Comparison of ENCODE assay signal across 8 cellular contexts in genomic region chr1:94926915-94927404, GRCh38. TPM values are rescaled to one million over a fixed set of nuclear protein-coding genes. Genes with fewer than 3 reads are reported as not detected.
DNase-seq lines count a peak whose midpoint lies in the region; ATAC-seq and TF ChIP-seq lines count a peak whose summit lies in the region.

Gene CNN3 (minus strand): TSS chr1:94927110. CDS start chr1:94926894, 216 bp downstream.

- H3K36me3 ChIP-seq in HEK293 (ENCODE audit: control insufficient read depth in 2 of 2, insufficient read depth in 1 of 2, low read length in 2 of 2), result no peaks in the 10 kb centered on the region
- no peaks in the 10 kb centered on the region for H3K36me3 ChIP-seq in body of pancreas (replicated peaks in 1 of 2; ENCODE audit: insufficient read depth in 1 of 2, low read depth in 2 of 2)
- no peaks in the 10 kb centered on the region for H3K36me3 ChIP-seq in aorta (ENCODE audit: control insufficient read depth in 1 of 2, insufficient read depth in 2 of 2, low read length in 1 of 2)

- POLR2A ChIA-PET in HEK293 (lab: Yijun Ruan, JAX), result interaction anchor here (0.5 to 1.3 kb wide), 7 partner anchors 8 to 643 kb away, joined by 3 to 5 read pairs (median 4); partner anchors contain the start of gene RWDD3

- ATAC-seq in body of pancreas (peak; percentile 86), aorta (ENCODE audit: low FRiP score) (peak; percentile 94)

- H3K9me3 ChIP-seq in HEK293 (ENCODE audit: control insufficient read depth, insufficient read depth, low read depth, low read length) (no peaks in the 10 kb centered on the region), body of pancreas (no peaks in the 10 kb centered on the region), aorta (ENCODE audit: control insufficient read depth, low read length) (no peaks in the 10 kb centered on the region)

- intact Hi-C loops in body of pancreas (cut with DNase I) (no loop called here), aorta (cut with DNase I) (loop anchor here (2.0 to 10.0 kb wide), 6 partner anchors 60 to 308 kb away; partner anchors contain the start of gene RWDD3 (in 1 of the 2))

- 0 to 1% methylated on average over 9 to 49 of the region's 57 CpGs for WGBS in body of pancreas, 2 donors
- WGBS in aorta, 2 donors, result 0 to 1% methylated on average over 14 to 57 of the region's 57 CpGs

- peak within 1 kb of the TSS; percentile 82 for H3K4me3 ChIP-seq in HEK293 (ENCODE audit: low read depth, low read length)
- peak within 1 kb of the TSS; percentile 47 to 72 for H3K4me3 ChIP-seq in body of pancreas
- H3K4me3 ChIP-seq in retinal pigment epithelial cell (ENCODE audit: low read length), result peak within 1 kb of the TSS; percentile 96
- H3K4me3 ChIP-seq in aorta (ENCODE audit: low read length in 2 of 2), result peak within 1 kb of the TSS; percentile 81 to 89

- H3K27me3 ChIP-seq in body of pancreas, result no peaks in the 10 kb centered on the region
- no peaks in the 10 kb centered on the region for H3K27me3 ChIP-seq in aorta (ENCODE audit: control insufficient read depth in 1 of 2, insufficient read depth in 2 of 2, low read length in 1 of 2)

- H3K4me1 ChIP-seq in HEK293 (ENCODE audit: control insufficient read depth, insufficient read depth, low read length) (peaks cover 27% of the 10 kb centered on the region), body of pancreas (peaks cover 58% of the 10 kb centered on the region), aorta (ENCODE audit: control insufficient read depth in 1 of 2, insufficient read depth in 2 of 2, low read length in 2 of 2) (peaks cover 0 to 8% of the 10 kb centered on the region in 2 donors)

- CTCF ChIA-PET in HEK293 (lab: Yijun Ruan, JAX), result interaction anchor here (0.8 to 2.2 kb wide), 5 partner anchors 34 to 116 kb away, joined by 3 to 15 read pairs (median 4); no protein-coding TSS in a partner anchor

- TF ChIP-seq POLR2A in body of pancreas (IDR thresholded peaks at IDR 0.05), result peak; percentile 96 to 98 (median 97)

- H3K27ac ChIP-seq in HEK293 (ENCODE audit: extremely low read depth, low read depth, low read length), result peak within 1 kb of the TSS; percentile 97
- H3K27ac ChIP-seq in body of pancreas, result peak within 1 kb of the TSS; percentile 82 to 94 (median 91)
- H3K27ac ChIP-seq in aorta (ENCODE audit: low read depth in 1 of 2, low read length in 2 of 2), result peak within 1 kb of the TSS; percentile 92 to 99

- DNase-seq in GM04504 (ENCODE audit: low read depth) (peak; percentile 80), NCI-H1092 treated with DMSO at 0.1 percent for 48 hours (lab: John Stamatoyannopoulos, UW) (peak; percentile 93), T-helper 9 cell (peak; percentile 27), body of pancreas (peak; percentile 86 to 93 (median 91)), hypothalamus (lab: John Stamatoyannopoulos, UW) (peak; percentile 35 to 97 (median 89)), retinal pigment epithelial cell (ENCODE audit: low read depth) (peak; percentile 77), aorta (peak; percentile 95 to 97)

- TF ChIP-seq CTCF in HEK293 (tag by site-specific recombination; IDR thresholded peaks at IDR 0.05) (no peak; the same call in 1 of the 2 replicates), body of pancreas (IDR thresholded peaks at IDR 0.05) (peak in 1 of 7 experiments; percentile 14), retinal pigment epithelial cell (conservative IDR thresholded peaks at IDR 0.05; ENCODE audit: low read depth, low read length) (no peak)

TF ChIP-seq in HEK293, 187 proteins besides CTCF, POLR2A, EP300 and RAD21 (continues in another document):
- no peak for TF ChIP-seq GLI2 (tag by site-specific recombination; IDR thresholded peaks at IDR 0.05; ENCODE audit: borderline replicate concordance, low read depth)
- peak; percentile 77 for TF ChIP-seq ZNF341 (tag by site-specific recombination; IDR thresholded peaks at IDR 0.05; ENCODE audit: low read depth)
- peak; percentile 54; the same call in 1 of the 2 replicates for TF ChIP-seq ZNF76 (tag by site-specific recombination; IDR thresholded peaks at IDR 0.05; ENCODE audit: borderline replicate concordance, low read depth)
- 0 out of 2 replicates have a peak, but pooled peaks have one; percentile 25 for TF ChIP-seq OVOL3 (tag by site-specific recombination; IDR thresholded peaks at IDR 0.05)
- peak; percentile 86 for TF ChIP-seq ZBTB10 (tag by site-specific recombination; IDR thresholded peaks at IDR 0.05)
- peak; percentile 7 for TF ChIP-seq ZNF600 (tag by site-specific recombination; IDR thresholded peaks at IDR 0.05)
- 0 out of 2 replicates have a peak, but pooled peaks have one; percentile 21 for TF ChIP-seq PBX3 (CRISPR knock-in tag; IDR thresholded peaks at IDR 0.05)
- TF ChIP-seq ZNF280D (tag by site-specific recombination; IDR thresholded peaks at IDR 0.05), result no peak
- TF ChIP-seq HOXD13 (CRISPR knock-in tag; IDR thresholded peaks at IDR 0.05; ENCODE audit: borderline replicate concordance), result no peak
- 0 out of 2 replicates have a peak, but pooled peaks have one; percentile 31 for TF ChIP-seq ZSCAN4 (tag by site-specific recombination; IDR thresholded peaks at IDR 0.05)
- TF ChIP-seq ZNF768 (tag by site-specific recombination; IDR thresholded peaks at IDR 0.05), result peak; percentile 14; the same call in 1 of the 2 replicates
- no peak for TF ChIP-seq ZFP41 (tag by site-specific recombination; IDR thresholded peaks at IDR 0.05; ENCODE audit: borderline replicate concordance)
- TF ChIP-seq ZNF114 (tag by site-specific recombination; IDR thresholded peaks at IDR 0.05), result no peak
- 0 out of 2 replicates have a peak, but pooled peaks have one; percentile 22 for TF ChIP-seq KLF16 (tag by site-specific recombination; IDR thresholded peaks at IDR 0.05)
- TF ChIP-seq ZNF529 (tag by site-specific recombination; IDR thresholded peaks at IDR 0.05; ENCODE audit: insufficient replicate concordance), result no peak

RNA-seq across cellular contexts. Expression of gene CNN3, which starts in this region (rescaled TPM):
- total RNA-seq in body of pancreas (10 to 100 TPM; 79.4 to 83.1 TPM), aorta (100 to 1,000 TPM; 386 to 463 TPM)
- polyA plus RNA-seq in aorta, result 100 to 1,000 TPM; 138 to 203 TPM

Comparison
In these comparisons a context has a peak if more than half of its experiments do, and no peak if none do; other contexts are left out.
1. Peak in every context shown above with its lines: DNase-seq, ATAC-seq, H3K4me3 ChIP-seq and H3K27ac ChIP-seq.
2. RNA of gene CNN3 (total RNA-seq): 386 to 463 TPM in aorta; 79.4 to 83.1 TPM in body of pancreas; every median in the first group is over 4 times any median in the second.
3. DNase-seq: peak in every context shown above with its lines; median percentile 96 in aorta; 93 in NCI-H1092 treated with DMSO at 0.1 percent for 48 hours; 91 in body of pancreas; 89 in hypothalamus; 80 in GM04504; 77 in retinal pigment epithelial cell; 27 in T-helper 9 cell.